Comparison of ENCODE assay signal across 18 cellular contexts in genomic region chr20:61296629-61297019, GRCh38. TPM values are rescaled to one million over a fixed set of nuclear protein-coding genes. Genes with fewer than 3 reads are reported as not detected.
DNase-seq lines count a peak whose midpoint lies in the region; FAIRE-seq and TF ChIP-seq lines count a peak whose summit lies in the region.
"Had no signal": no experiment of that assay in that cellular context is flagged by ENCODE, and none has a peak within 500 bp of the region (broad histone marks: within the 10 kb centered on the region; RNA-seq: fewer than 3 reads in every experiment).

No MANE protein-coding gene starts in this region.

- H3K9me3 ChIP-seq in SJSA1 (replicated peaks) (no peaks in the 10 kb centered on the region), spleen (peaks cover 0 to 53% (median 0%) of the 10 kb centered on the region in 8 donors)
- H3K9me3 ChIP-seq: A549, HAP-1 had no signal

- peaks cover 28% of the 10 kb centered on the region for H3K4me1 ChIP-seq in SJSA1 (replicated peaks)
- H3K4me1 ChIP-seq in spleen, result peaks cover 0 to 19% (median 0%) of the 10 kb centered on the region in 6 donors
- H3K4me1 ChIP-seq: HAP-1 had no signal

- H3K4me3 ChIP-seq in SJSA1 (no peak overlapping the region), spleen (no peak overlapping the region)
- H3K4me3 ChIP-seq: A549, GM12878, GM23248, HAP-1 had no signal

- no peak for TF ChIP-seq POLR2A in spleen (IDR thresholded peaks at IDR 0.05)

- intact Hi-C loops in spleen (cut with DNase I; ENCODE audit: low total_unique reads), result no loop called here

- no peak for TF ChIP-seq CTCF in spleen (IDR thresholded peaks at IDR 0.05 in 8 of 11, conservative IDR thresholded peaks at IDR 0.05 in 3 of 11)

- 82 to 90% (median 83%) methylated on average over 14 of the region's 14 CpGs for WGBS in spleen, 5 donors

- DNase-seq in HTR-8/SVneo (ENCODE audit: insufficient read length, low spot score), result no peak
- no peak for DNase-seq in SJSA1 (ENCODE audit: low read depth in 1 of 2, low spot score in 2 of 2)
- DNase-seq in spleen, result peak; percentile 56
- no peak for DNase-seq in NCI-H187 (lab: John Stamatoyannopoulos, UW)
- DNase-seq in cerebellum (ENCODE audit: low spot score), result no peak
- no peak for DNase-seq in T1000 (lab: John Stamatoyannopoulos, UW)
- DNase-seq: AML-193; Calu3; CD4-positive, alpha-beta memory T cell; DMS79 treated with DMSO at 0.1 percent for 48 hours; GM23248; KG1 had no signal

- H3K27me3 ChIP-seq in SJSA1 (replicated peaks) (no peaks in the 10 kb centered on the region), spleen (replicated peaks in 1 of 7) (no peaks in the 10 kb centered on the region)

- H3K36me3 ChIP-seq in SJSA1 (no peaks in the 10 kb centered on the region), spleen (no peaks in the 10 kb centered on the region)
- H3K36me3 ChIP-seq: HAP-1 had no signal

- H3K27ac ChIP-seq in SJSA1 (peak overlapping the region; percentile 30; the same call in 1 of the 2 replicates), spleen (no peak overlapping the region)
- H3K27ac ChIP-seq: A549, GM23248, HL-60 had no signal

- peak; percentile 84 for FAIRE-seq in HTR-8/SVneo (lab: Jason Lieb, UNC)
- FAIRE-seq: A549, GM12878 had no signal

RNA-seq across cellular contexts. Expression of gene CDH4, which starts 44.6 kb away (rescaled TPM):
- 0.13 TPM in 1 of 2 replicates, not detected in the other for total RNA-seq in SJSA1 (2014; rRNA removed; shearing (Covaris generic))
- total RNA-seq in spleen (10 to 100 TPM in 4 of 7 donors, 1 to 10 TPM in 3; 5.4 to 20.1 (median 10.3) TPM), cerebellum (19.3 TPM)
- polyA plus RNA-seq in spleen, result 1 to 10 TPM in 1 of 3 donors, under 1 TPM in 2; 0.30 to 1.8 (median 0.54) TPM
- total RNA-seq: Calu3, GM12878 had no signal
- polyA plus RNA-seq: CD14-positive monocyte, GM12878, IgD-negative memory B cell had no signal
